2 cellular contexts compared by ENCODE assay signal in the genomic region with DNA sequence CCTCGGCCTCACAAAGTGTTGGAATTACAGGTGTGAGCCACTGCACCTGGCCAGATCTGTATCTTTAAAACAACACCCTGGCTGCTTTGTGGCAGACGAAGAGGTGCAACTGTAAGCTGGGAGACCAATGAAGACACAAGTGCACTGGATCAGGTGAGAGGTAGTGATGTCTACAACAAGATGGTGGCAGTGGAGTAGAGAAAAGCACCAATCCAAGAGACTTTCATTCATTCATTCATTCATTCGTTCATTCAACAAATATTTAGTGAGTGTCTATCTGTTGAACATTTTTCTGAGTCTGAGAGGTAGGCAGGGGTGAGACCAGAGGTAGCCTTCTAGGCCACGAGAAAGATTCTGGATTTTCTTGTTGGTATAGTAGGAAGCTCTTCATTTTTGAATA.
TF ChIP-seq lines count a peak whose summit lies in the region.

No MANE protein-coding gene starts in this region.

TF ChIP-seq in HepG2, 621 proteins besides CTCF, POLR2A, EP300 and RAD21 (continues in another document):
- TF ChIP-seq ZMYM3 (CRISPR knock-in tag; IDR thresholded peaks at IDR 0.05): 0 out of 2 replicates have a peak, but pooled peaks have one; percentile 17
- TF ChIP-seq ZBTB34 (CRISPR knock-in tag; IDR thresholded peaks at IDR 0.05): peak; percentile 39; the same call in 1 of the 2 replicates
- TF ChIP-seq ZNF563 (CRISPR knock-in tag; IDR thresholded peaks at IDR 0.05): no peak
- no peak for TF ChIP-seq NFRKB (IDR thresholded peaks at IDR 0.05)
- TF ChIP-seq ZNF691 (CRISPR knock-in tag; IDR thresholded peaks at IDR 0.05; ENCODE audit: borderline replicate concordance, low read depth): no peak
- TF ChIP-seq NFKBIZ (CRISPR knock-in tag; IDR thresholded peaks at IDR 0.05): no peak
- 0 out of 2 replicates have a peak, but pooled peaks have one; percentile 35 for TF ChIP-seq ZSCAN5A (CRISPR knock-in tag; IDR thresholded peaks at IDR 0.05; ENCODE audit: borderline replicate concordance)
- no peak for TF ChIP-seq ZNF574 (CRISPR knock-in tag; IDR thresholded peaks at IDR 0.05)
- TF ChIP-seq HNF1B (CRISPR knock-in tag; IDR thresholded peaks at IDR 0.05): no peak
- TF ChIP-seq MED13 (CRISPR knock-in tag; IDR thresholded peaks at IDR 0.05): no peak
- TF ChIP-seq HMG20A (CRISPR knock-in tag; IDR thresholded peaks at IDR 0.05; ENCODE audit: borderline replicate concordance): no peak
- TF ChIP-seq ZNF234 (CRISPR knock-in tag; conservative IDR thresholded peaks at IDR 0.05): no peak
- TF ChIP-seq ZNF24 (IDR thresholded peaks at IDR 0.05): peak; percentile 91
- TF ChIP-seq SP4 (CRISPR knock-in tag; IDR thresholded peaks at IDR 0.05): 0 out of 2 replicates have a peak, but pooled peaks have one; percentile 19
- 0 out of 2 replicates have a peak, but pooled peaks have one; percentile 44 for TF ChIP-seq ZMYM2 (CRISPR knock-in tag; IDR thresholded peaks at IDR 0.05)
- no peak for TF ChIP-seq ZNF143 (CRISPR knock-in tag; IDR thresholded peaks at IDR 0.05)
- TF ChIP-seq SALL1 (CRISPR knock-in tag; IDR thresholded peaks at IDR 0.05): no peak
- TF ChIP-seq, protein P1, sequence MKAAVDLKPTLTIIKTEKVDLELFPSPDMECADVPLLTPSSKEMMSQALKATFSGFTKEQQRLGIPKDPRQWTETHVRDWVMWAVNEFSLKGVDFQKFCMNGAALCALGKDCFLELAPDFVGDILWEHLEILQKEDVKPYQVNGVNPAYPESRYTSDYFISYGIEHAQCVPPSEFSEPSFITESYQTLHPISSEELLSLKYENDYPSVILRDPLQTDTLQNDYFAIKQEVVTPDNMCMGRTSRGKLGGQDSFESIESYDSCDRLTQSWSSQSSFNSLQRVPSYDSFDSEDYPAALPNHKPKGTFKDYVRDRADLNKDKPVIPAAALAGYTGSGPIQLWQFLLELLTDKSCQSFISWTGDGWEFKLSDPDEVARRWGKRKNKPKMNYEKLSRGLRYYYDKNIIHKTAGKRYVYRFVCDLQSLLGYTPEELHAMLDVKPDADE (CRISPR knock-in tag; IDR thresholded peaks at IDR 0.05): no peak
- TF ChIP-seq ZNF644 (CRISPR knock-in tag; IDR thresholded peaks at IDR 0.05; ENCODE audit: low read depth): peak; percentile 5; the same call in 1 of the 2 replicates
- TF ChIP-seq ZNF136 (CRISPR knock-in tag; IDR thresholded peaks at IDR 0.05; ENCODE audit: low read depth): no peak

TF ChIP-seq in GM12878, 131 proteins besides CTCF, POLR2A, EP300 and RAD21:
- TF ChIP-seq KLF5 (IDR thresholded peaks at IDR 0.05; ENCODE audit: partially characterized antibody): no peak
- TF ChIP-seq RFX5 (IDR thresholded peaks at IDR 0.05; ENCODE audit: low read depth, low read length): no peak
- TF ChIP-seq, protein P2, sequence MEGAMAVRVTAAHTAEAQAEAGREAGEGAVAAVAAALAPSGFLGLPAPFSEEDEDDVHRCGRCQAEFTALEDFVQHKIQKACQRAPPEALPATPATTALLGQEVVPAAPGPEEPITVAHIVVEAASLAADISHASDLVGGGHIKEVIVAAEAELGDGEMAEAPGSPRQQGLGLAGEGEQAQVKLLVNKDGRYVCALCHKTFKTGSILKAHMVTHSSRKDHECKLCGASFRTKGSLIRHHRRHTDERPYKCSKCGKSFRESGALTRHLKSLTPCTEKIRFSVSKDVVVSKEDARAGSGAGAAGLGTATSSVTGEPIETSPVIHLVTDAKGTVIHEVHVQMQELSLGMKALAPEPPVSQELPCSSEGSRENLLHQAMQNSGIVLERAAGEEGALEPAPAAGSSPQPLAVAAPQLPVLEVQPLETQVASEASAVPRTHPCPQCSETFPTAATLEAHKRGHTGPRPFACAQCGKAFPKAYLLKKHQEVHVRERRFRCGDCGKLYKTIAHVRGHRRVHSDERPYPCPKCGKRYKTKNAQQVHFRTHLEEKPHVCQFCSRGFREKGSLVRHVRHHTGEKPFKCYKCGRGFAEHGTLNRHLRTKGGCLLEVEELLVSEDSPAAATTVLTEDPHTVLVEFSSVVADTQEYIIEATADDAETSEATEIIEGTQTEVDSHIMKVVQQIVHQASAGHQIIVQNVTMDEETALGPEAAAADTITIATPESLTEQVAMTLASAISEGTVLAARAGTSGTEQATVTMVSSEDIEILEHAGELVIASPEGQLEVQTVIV (IDR thresholded peaks at IDR 0.05; ENCODE audit: borderline replicate concordance, partially characterized antibody): no peak
- TF ChIP-seq MEF2A (IDR thresholded peaks at IDR 0.05; ENCODE audit: insufficient read depth, low read depth, low read length): no peak
- peak; percentile 67; the same call in 1 of the 2 replicates for TF ChIP-seq ZNF24 (IDR thresholded peaks at IDR 0.05)
- TF ChIP-seq RUNX3 (IDR thresholded peaks at IDR 0.05; ENCODE audit: low read length): no peak
- no peak for TF ChIP-seq MLLT1 (IDR thresholded peaks at IDR 0.05)
